8 cellular contexts compared by ENCODE assay signal in the genomic region with DNA sequence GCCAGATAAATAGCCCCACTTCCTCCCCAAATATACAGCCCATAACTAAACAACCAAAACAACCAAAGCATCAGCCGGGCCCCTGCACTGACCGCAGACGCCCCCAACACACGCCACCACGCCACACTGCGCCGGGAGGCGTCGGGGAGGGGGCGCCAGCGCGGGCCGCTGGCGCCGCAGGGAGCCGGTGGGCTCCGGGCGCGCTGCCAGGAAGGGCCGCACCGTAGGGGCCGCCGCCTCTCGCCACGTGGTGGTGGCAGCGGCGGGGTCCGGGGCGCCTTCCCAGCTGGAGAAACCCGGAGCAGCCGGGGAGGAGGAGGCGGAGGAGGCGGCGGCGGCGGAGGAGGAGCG. TPM values are rescaled to one million over a fixed set of nuclear protein-coding genes. Genes with fewer than 3 reads are reported as not detected.
A peak's percentile ranks its signal among the peaks of the same experiment; 100 is the strongest.
DNase-seq lines count a peak whose midpoint lies in the region; ATAC-seq, FAIRE-seq and TF ChIP-seq lines count a peak whose summit lies in the region.

No MANE protein-coding gene starts in this region.

- no peaks in the 10 kb centered on the region for H3K36me3 Mint-ChIP-seq in type B pancreatic cell

- peak overlapping the region; percentile 92 for H3K4me2 ChIP-seq in HepG2 (ENCODE audit: low read depth, low read length)

- H3K9me3 Mint-ChIP-seq in type B pancreatic cell, result no peaks in the 10 kb centered on the region

- H3K27ac ChIP-seq in ACC112 (ENCODE audit: low read depth, low read length) (no peak overlapping the region), HUES6 (ENCODE audit: low read depth, low read length) (0 out of 2 replicates have a peak overlapping the region, but pooled peaks have one; percentile 50), HepG2 (ENCODE audit: extremely low read length, insufficient read depth, low read length) (peak overlapping the region; percentile 10)

- peak overlapping the region; percentile 73 for H3K27ac Mint-ChIP-seq in type B pancreatic cell

- H3K4me3 Mint-ChIP-seq in type B pancreatic cell, result peak overlapping the region; percentile 92

- DNase-seq in adipocyte (ENCODE audit: low read depth) (no peak), HepG2 (ENCODE audit: low spot score) (no peak), type B pancreatic cell (ENCODE audit: extremely low spot score, unreplicated experiment) (no peak), midbrain (lab: John Stamatoyannopoulos, UW) (no peak), DMS53 (lab: John Stamatoyannopoulos, UW) (no peak)

- no peak for TF ChIP-seq RAD21 in HepG2 (CRISPR knock-in tag; IDR thresholded peaks at IDR 0.05)

- peak overlapping the region; percentile 83 for H2AFZ ChIP-seq in ACC112 (ENCODE audit: low read length, unreplicated experiment)
- H2AFZ ChIP-seq in HepG2 (ENCODE audit: low read length), result no peak overlapping the region

- H3K9ac ChIP-seq in HUES6 (ENCODE audit: low read length), result no peak overlapping the region
- peak overlapping the region; percentile 86 for H3K9ac ChIP-seq in adipocyte (ENCODE audit: low read length)
- peak overlapping the region; percentile 75 for H3K9ac ChIP-seq in HepG2 (ENCODE audit: insufficient read depth, low read depth, low read length)

- H3K27me3 ChIP-seq in ACC112 (ENCODE audit: insufficient read depth, low read length), result no peaks in the 10 kb centered on the region
- H3K27me3 ChIP-seq in HUES6 (ENCODE audit: control insufficient read depth, insufficient read depth, low read length), result no peaks in the 10 kb centered on the region
- H3K27me3 ChIP-seq in adipocyte (replicated peaks; ENCODE audit: control insufficient read depth, insufficient read depth, low read length), result no peaks in the 10 kb centered on the region
- H3K27me3 ChIP-seq in HepG2 (ENCODE audit: control insufficient read depth in 1 of 2, insufficient read depth in 2 of 2, low read length in 2 of 2), result no peaks in the 10 kb centered on the region

- POLR2A ChIA-PET in HepG2 (lab: Yijun Ruan, JAX), result interaction anchor here (0.7 to 3.0 kb wide), 4 partner anchors 10 to 43 kb away, joined by 3 to 22 read pairs (median 4); partner anchors contain the start of gene KPNB1

- H3K79me2 ChIP-seq in ACC112 (ENCODE audit: control insufficient read depth, insufficient read depth, low read length, unreplicated experiment) (no peaks in the 10 kb centered on the region), HepG2 (ENCODE audit: insufficient read depth, low read length) (no peaks in the 10 kb centered on the region)

- TF ChIP-seq EP300 in HepG2 (IDR thresholded peaks at IDR 0.05; ENCODE audit: low read depth in 2 of 2, low read length in 2 of 2) (no peak), HepG2 (CRISPR knock-in tag; IDR thresholded peaks at IDR 0.05; ENCODE audit: borderline replicate concordance) (no peak)

- TF ChIP-seq CTCF in HepG2 (CRISPR knock-in tag; IDR thresholded peaks at IDR 0.05) (no peak), type B pancreatic cell (conservative IDR thresholded peaks at IDR 0.05) (no peak)

- in situ Hi-C loops in HepG2 (cut with HindIII; ENCODE audit: extremely low pct_ligation_motif_present, low pct_unique_long_range_greater_than_20kb), result no loop called here

- H3K27me3 Mint-ChIP-seq in type B pancreatic cell, result no peaks in the 10 kb centered on the region

- no peak for TF ChIP-seq POLR2A in HepG2 (IDR thresholded peaks at IDR 0.05; ENCODE audit: insufficient read depth in 1 of 2, low read depth in 2 of 2, low read length in 2 of 2)

- H3K4me3 ChIP-seq in ACC112 (ENCODE audit: low read depth, low read length), result peak overlapping the region; percentile 79
- peak overlapping the region; percentile 81 for H3K4me3 ChIP-seq in HUES6 (ENCODE audit: low read depth, low read length)
- peak overlapping the region; percentile 83 for H3K4me3 ChIP-seq in adipocyte (ENCODE audit: low read length)
- peak overlapping the region; percentile 79 to 83 (median 80) for H3K4me3 ChIP-seq in HepG2 (replicated peaks in 1 of 3; ENCODE audit: insufficient read depth in 1 of 3, low read depth in 2 of 3, low read length in 3 of 3)

- H3K36me3 ChIP-seq in ACC112 (ENCODE audit: insufficient read depth, low read length), result no peaks in the 10 kb centered on the region
- H3K36me3 ChIP-seq in HUES6 (ENCODE audit: control insufficient read depth, insufficient read depth, low read length), result peaks cover 3% of the 10 kb centered on the region; the same call in 1 of the 2 replicates
- H3K36me3 ChIP-seq in adipocyte (ENCODE audit: control insufficient read depth, insufficient read depth, low read length, severe bottlenecking), result peaks cover 10% of the 10 kb centered on the region
- no peaks in the 10 kb centered on the region for H3K36me3 ChIP-seq in HepG2 (replicated peaks in 1 of 2; ENCODE audit: control insufficient read depth in 1 of 2, insufficient read depth in 2 of 2, low read length in 2 of 2)

- FAIRE-seq in HepG2 (lab: Jason Lieb, UNC), result no peak

- intact Hi-C loops in HepG2 (cut with micrococcal nuclease; ENCODE audit: unreplicated experiment), result no loop called here

- H3K9me3 ChIP-seq in HUES6 (ENCODE audit: control insufficient read depth, insufficient read depth, low read depth, low read length) (no peaks in the 10 kb centered on the region), adipocyte (ENCODE audit: control insufficient read depth, low read length) (no peaks in the 10 kb centered on the region), HepG2 (ENCODE audit: low read length) (no peaks in the 10 kb centered on the region)

- no TSS peak for BruUV-seq in HepG2 (replicated peaks; lab: Mats Ljungman, UMichigan)

- WGBS in HepG2 (ENCODE audit: low lambda C conversion rate), result 1% methylated on average over 35 of the region's 37 CpGs

- no peaks in the 10 kb centered on the region for H4K20me1 ChIP-seq in HepG2 (ENCODE audit: insufficient read depth, low read length)

- ATAC-seq in HepG2, result peak; percentile 12
- ATAC-seq in GM18502 (IDR thresholded peaks at IDR 0.05; ENCODE audit: poor library complexity, unreplicated experiment), result no peak

- CTCF ChIA-PET in HepG2 (lab: Yijun Ruan, JAX; ENCODE audit: low intra/inter-chr PET ratio, low total read pairs), result no interaction called here

- H3K4me1 ChIP-seq in ACC112 (ENCODE audit: control insufficient read depth, insufficient read depth, low read length, unreplicated experiment) (peaks cover 12% of the 10 kb centered on the region), HUES6 (ENCODE audit: control insufficient read depth, insufficient read depth, low read length) (peaks cover 32% of the 10 kb centered on the region), adipocyte (ENCODE audit: control insufficient read depth, insufficient read depth, low read length) (peaks cover 21% of the 10 kb centered on the region), HepG2 (ENCODE audit: insufficient read depth, low read length) (peaks cover 41% of the 10 kb centered on the region)

- H3K4me1 Mint-ChIP-seq in type B pancreatic cell (ENCODE audit: unreplicated experiment), result peaks cover 21% of the 10 kb centered on the region

RNA-seq across cellular contexts. Expression of gene TBKBP1, which starts 0.3 kb away (rescaled TPM):
- total RNA-seq in HepG2 (2016; rRNA removed; fragmentation: Illumina TruSeq; extraction: Trizol) (2.6 and 3.0 TPM in 2 replicates), type B pancreatic cell (ENCODE audit: low replicate concordance) (10.5 and 19.7 TPM in 2 replicates)
- 0.88 and 1.4 TPM in 2 replicates for total RNA-seq in HepG2 (2016; cell fraction: cytosol; rRNA removed; fragmentation: Illumina TruSeq; extraction: Trizol; ENCODE audit: low read depth)
- 2.8 and 3.8 TPM in 2 replicates for total RNA-seq in HepG2 (2016; cell fraction: insoluble cytoplasmic fraction; rRNA removed; fragmentation: Illumina TruSeq; extraction: Trizol)
- total RNA-seq in HepG2 (2016; cell fraction: membrane; rRNA removed; fragmentation: Illumina TruSeq; extraction: Trizol), result 2.5 and 2.9 TPM in 2 replicates
- 2.6 and 4.3 TPM in 2 replicates for total RNA-seq in HepG2 (2016; cell fraction: nucleus; rRNA removed; fragmentation: Illumina TruSeq; extraction: Trizol)
- 7.0 and 10.9 TPM in 2 replicates for polyA plus RNA-seq in HepG2 (2011; rRNA removed)
- 4.9 and 5.8 TPM in 2 replicates for polyA plus RNA-seq in HepG2 (2011; cell fraction: cytosol; rRNA removed)
- 50.3 and 56.8 TPM in 2 replicates for polyA plus RNA-seq in HepG2 (2011; cell fraction: nucleus; rRNA removed)
- polyA plus RNA-seq in HepG2 (2012), result 11.8 and 15.7 TPM in 2 replicates
- polyA plus RNA-seq in HepG2 (2016; cell fraction: cytosol; fragmentation: Illumina TruSeq; extraction: Trizol; ENCODE audit: low read depth), result 0.86 and 1.4 TPM in 2 replicates
- polyA plus RNA-seq in HepG2 (2016; cell fraction: insoluble cytoplasmic fraction; fragmentation: Illumina TruSeq; extraction: Trizol; ENCODE audit: low read depth), result 2.8 and 3.9 TPM in 2 replicates
- 1.6 and 2.8 TPM in 2 replicates for polyA plus RNA-seq in HepG2 (2016; cell fraction: membrane; fragmentation: Illumina TruSeq; extraction: Trizol; ENCODE audit: low read depth)
- 17.9 and 18.3 TPM in 2 replicates for polyA plus RNA-seq in HepG2 (2016; cell fraction: nucleus; fragmentation: Illumina TruSeq; extraction: Trizol; ENCODE audit: insufficient read depth, low read depth)
- 0.16 and 7.4 TPM in 2 replicates for polyA minus RNA-seq in HepG2 (2011; rRNA and poly(A)+ RNA removed; ENCODE audit: low replicate concordance)
- 1.8 and 5.3 TPM in 2 replicates for polyA minus RNA-seq in HepG2 (2011; cell fraction: cytosol; rRNA and poly(A)+ RNA removed)
- polyA minus RNA-seq in HepG2 (2011; cell fraction: nucleus; rRNA and poly(A)+ RNA removed), result 4.2 and 6.6 TPM in 2 replicates

RNA-seq across cellular contexts. Expression of gene TBX21, which starts 39.4 kb away (rescaled TPM):
- total RNA-seq in HepG2 (2016; rRNA removed; fragmentation: Illumina TruSeq; extraction: Trizol) (not detected in 2 replicates), type B pancreatic cell (ENCODE audit: low replicate concordance) (not detected in 2 replicates)
- total RNA-seq in HepG2 (2016; cell fraction: cytosol; rRNA removed; fragmentation: Illumina TruSeq; extraction: Trizol; ENCODE audit: low read depth), result not detected in 2 replicates
- not detected in 2 replicates for total RNA-seq in HepG2 (2016; cell fraction: insoluble cytoplasmic fraction; rRNA removed; fragmentation: Illumina TruSeq; extraction: Trizol)
- not detected in 2 replicates for total RNA-seq in HepG2 (2016; cell fraction: membrane; rRNA removed; fragmentation: Illumina TruSeq; extraction: Trizol)
- total RNA-seq in HepG2 (2016; cell fraction: nucleus; rRNA removed; fragmentation: Illumina TruSeq; extraction: Trizol), result not detected in 2 replicates
- polyA plus RNA-seq in HepG2 (2011; rRNA removed), result not detected in 2 replicates
- polyA plus RNA-seq in HepG2 (2011; cell fraction: cytosol; rRNA removed), result not detected in 2 replicates
- polyA plus RNA-seq in HepG2 (2011; cell fraction: nucleus; rRNA removed), result 0.08 TPM in 1 of 2 replicates, not detected in the other
- not detected in 2 replicates for polyA plus RNA-seq in HepG2 (2012)
- polyA plus RNA-seq in HepG2 (2016; cell fraction: cytosol; fragmentation: Illumina TruSeq; extraction: Trizol; ENCODE audit: low read depth), result not detected in 2 replicates
- not detected in 2 replicates for polyA plus RNA-seq in HepG2 (2016; cell fraction: insoluble cytoplasmic fraction; fragmentation: Illumina TruSeq; extraction: Trizol; ENCODE audit: low read depth)
- polyA plus RNA-seq in HepG2 (2016; cell fraction: membrane; fragmentation: Illumina TruSeq; extraction: Trizol; ENCODE audit: low read depth), result not detected in 2 replicates
- polyA plus RNA-seq in HepG2 (2016; cell fraction: nucleus; fragmentation: Illumina TruSeq; extraction: Trizol; ENCODE audit: insufficient read depth, low read depth), result not detected in 2 replicates
- polyA minus RNA-seq in HepG2 (2011; rRNA and poly(A)+ RNA removed; ENCODE audit: low replicate concordance), result not detected in 2 replicates
- polyA minus RNA-seq in HepG2 (2011; cell fraction: cytosol; rRNA and poly(A)+ RNA removed), result not detected in 2 replicates
- not detected in 2 replicates for polyA minus RNA-seq in HepG2 (2011; cell fraction: nucleus; rRNA and poly(A)+ RNA removed)

RNA-seq across cellular contexts. Expression of gene KPNB1, which starts 43.9 kb away (rescaled TPM):
- total RNA-seq in HepG2 (2016; rRNA removed; fragmentation: Illumina TruSeq; extraction: Trizol) (424 and 443 TPM in 2 replicates), type B pancreatic cell (ENCODE audit: low replicate concordance) (300 and 372 TPM in 2 replicates)
- 39.2 and 44.6 TPM in 2 replicates for total RNA-seq in HepG2 (2016; cell fraction: cytosol; rRNA removed; fragmentation: Illumina TruSeq; extraction: Trizol; ENCODE audit: low read depth)
- 408 and 433 TPM in 2 replicates for total RNA-seq in HepG2 (2016; cell fraction: insoluble cytoplasmic fraction; rRNA removed; fragmentation: Illumina TruSeq; extraction: Trizol)
- total RNA-seq in HepG2 (2016; cell fraction: membrane; rRNA removed; fragmentation: Illumina TruSeq; extraction: Trizol), result 113 and 126 TPM in 2 replicates
- total RNA-seq in HepG2 (2016; cell fraction: nucleus; rRNA removed; fragmentation: Illumina TruSeq; extraction: Trizol), result 217 and 252 TPM in 2 replicates
- 164 and 169 TPM in 2 replicates for polyA plus RNA-seq in HepG2 (2011; rRNA removed)
- polyA plus RNA-seq in HepG2 (2011; cell fraction: cytosol; rRNA removed), result 81.9 and 93.5 TPM in 2 replicates
- 158 and 166 TPM in 2 replicates for polyA plus RNA-seq in HepG2 (2011; cell fraction: nucleus; rRNA removed)
- polyA plus RNA-seq in HepG2 (2012), result 249 and 287 TPM in 2 replicates
- polyA plus RNA-seq in HepG2 (2016; cell fraction: cytosol; fragmentation: Illumina TruSeq; extraction: Trizol; ENCODE audit: low read depth), result 7.4 and 10.3 TPM in 2 replicates
- 390 TPM in 2 replicates for polyA plus RNA-seq in HepG2 (2016; cell fraction: insoluble cytoplasmic fraction; fragmentation: Illumina TruSeq; extraction: Trizol; ENCODE audit: low read depth)
- 36.4 and 43.8 TPM in 2 replicates for polyA plus RNA-seq in HepG2 (2016; cell fraction: membrane; fragmentation: Illumina TruSeq; extraction: Trizol; ENCODE audit: low read depth)
- polyA plus RNA-seq in HepG2 (2016; cell fraction: nucleus; fragmentation: Illumina TruSeq; extraction: Trizol; ENCODE audit: insufficient read depth, low read depth), result 416 and 457 TPM in 2 replicates
- polyA minus RNA-seq in HepG2 (2011; rRNA and poly(A)+ RNA removed; ENCODE audit: low replicate concordance), result 266 and 436 TPM in 2 replicates
- polyA minus RNA-seq in HepG2 (2011; cell fraction: cytosol; rRNA and poly(A)+ RNA removed), result 150 and 163 TPM in 2 replicates
- 84.6 and 120 TPM in 2 replicates for polyA minus RNA-seq in HepG2 (2011; cell fraction: nucleus; rRNA and poly(A)+ RNA removed)
